18 cellular contexts compared by ENCODE assay signal in genomic region chr2:224777563-224777939, GRCh38.
"Had no signal": no experiment of that assay in that cellular context is flagged by ENCODE, and none has a peak within 500 bp of the region (broad histone marks: within the 10 kb centered on the region; RNA-seq: fewer than 3 reads in every experiment).

No MANE protein-coding gene starts in this region.

- H3K27me3 Mint-ChIP-seq: activated CD4-positive, alpha-beta T cell treated with anti-CD3 and anti-CD28 coated beads, Interleukin-2, amount 10 ng/mL, durations not matched to agents 24 days and 14 days; activated naive CD8-positive, alpha-beta T cell; dendritic cell treated with granulocyte-macrophage colony-stimulating factor and Interleukin-4, amounts not matched to agents 40 ng/mL and 50 ng/mL, for 4 days; effector memory CD8-positive, alpha-beta T cell had no signal

- ATAC-seq: effector memory CD8-positive, alpha-beta T cell; left lobe of liver; SK-N-SH treated with all-trans-retinoic acid at 6 μM for 48 hours had no signal

- H3K27ac Mint-ChIP-seq: activated CD4-positive, alpha-beta T cell treated with anti-CD3 and anti-CD28 coated beads, Interleukin-2, amount 10 ng/mL, durations not matched to agents 24 days and 14 days; dendritic cell treated with granulocyte-macrophage colony-stimulating factor and Interleukin-4, amounts not matched to agents 40 ng/mL and 50 ng/mL, for 4 days; nephron had no signal

- H3K9me3 ChIP-seq: testis had no signal

- H3K9me3 Mint-ChIP-seq: activated CD4-positive, alpha-beta T cell treated with anti-CD3 and anti-CD28 coated beads, Interleukin-2, amount 10 ng/mL, durations not matched to agents 24 days and 14 days; dendritic cell treated with granulocyte-macrophage colony-stimulating factor and Interleukin-4, amounts not matched to agents 40 ng/mL and 50 ng/mL, for 4 days; effector memory CD8-positive, alpha-beta T cell; nephron had no signal

- H3K27me3 ChIP-seq: brain microvascular endothelial cell, testis had no signal

- H3K4me1 ChIP-seq: testis had no signal

- DNase-seq: activated CD4-positive, alpha-beta T cell treated with anti-CD3 and anti-CD28 coated beads, Interleukin-2, amount 10 ng/mL, durations not matched to agents 24 days and 14 days; activated CD8-positive, alpha-beta memory T cell treated with anti-CD3 and anti-CD28 coated beads for 24 hours; anterior cingulate cortex; brain microvascular endothelial cell; effector memory CD8-positive, alpha-beta T cell; hippocampal formation; nucleus accumbens; posterior cingulate gyrus; Right ventricle myocardium superior; stimulated activated naive CD4-positive, alpha-beta T cell treated with Interleukin-2 at 50 U/mL for 16 hours; T-helper 2 cell; testis had no signal

- H3K4me3 Mint-ChIP-seq: activated CD4-positive, alpha-beta T cell treated with anti-CD3 and anti-CD28 coated beads, Interleukin-2, amount 10 ng/mL, durations not matched to agents 24 days and 14 days; activated naive CD8-positive, alpha-beta T cell; dendritic cell treated with granulocyte-macrophage colony-stimulating factor and Interleukin-4, amounts not matched to agents 40 ng/mL and 50 ng/mL, for 4 days; effector memory CD8-positive, alpha-beta T cell; nephron had no signal

- H3K4me3 ChIP-seq: testis had no signal

- H3K27ac ChIP-seq: brain microvascular endothelial cell, epithelial cell of prostate, testis had no signal
